34 cellular contexts compared by ENCODE assay signal in genomic region chr4:28976369-28976768, GRCh38.
DNase-seq lines count a peak whose midpoint lies in the region; ATAC-seq, FAIRE-seq and TF ChIP-seq lines count a peak whose summit lies in the region.
"Had no signal": no experiment of that assay in that cellular context is flagged by ENCODE, and none has a peak within 500 bp of the region (broad histone marks: within the 10 kb centered on the region; RNA-seq: fewer than 3 reads in every experiment).

No MANE protein-coding gene starts in this region.

- H3K27ac ChIP-seq in HepG2 (ENCODE audit: extremely low read length, insufficient read depth, low read length) (no peak overlapping the region), right lobe of liver (no peak overlapping the region), A549 (no peak overlapping the region), IMR-90 (ENCODE audit: insufficient read depth, low read length) (no peak overlapping the region), K562 (ENCODE audit: extremely low read depth, low read depth, low read length) (no peak overlapping the region), transverse colon (no peak overlapping the region)
- H3K27ac ChIP-seq: 22Rv1; BLaER1; BLaER1 treated with 17β-estradiol and CSF1 and Interleukin-3, amounts not matched to agents 10 nM and 100 nM; C4-2B had no signal

- H3K79me2 ChIP-seq in HepG2 (ENCODE audit: insufficient read depth, low read length), result no peaks in the 10 kb centered on the region
- no peaks in the 10 kb centered on the region for H3K79me2 ChIP-seq in K562 (ENCODE audit: control insufficient read depth, insufficient read depth, low read length)

- no peaks in the 10 kb centered on the region for H3K79me1 ChIP-seq in IMR-90 (ENCODE audit: low read depth in 1 of 2, low read length in 2 of 2)

- H2BK5ac ChIP-seq in IMR-90 (ENCODE audit: low read depth, low read length, poor library complexity, severe bottlenecking), result no peak overlapping the region

- H3K4me2 ChIP-seq in HepG2 (ENCODE audit: low read depth, low read length) (no peak overlapping the region), A549 (no peak overlapping the region), IMR-90 (ENCODE audit: low read depth, low read length) (no peak overlapping the region), K562 (ENCODE audit: insufficient read depth, low read length) (no peak overlapping the region)
- H3K4me2 ChIP-seq: BLaER1; BLaER1 treated with 17β-estradiol and CSF1 and Interleukin-3, amounts not matched to agents 10 nM and 100 nM had no signal

- no peaks in the 10 kb centered on the region for H3K27me3 ChIP-seq in HepG2 (ENCODE audit: control insufficient read depth in 1 of 2, insufficient read depth in 2 of 2, low read length in 2 of 2)
- no peaks in the 10 kb centered on the region for H3K27me3 ChIP-seq in right lobe of liver
- H3K27me3 ChIP-seq in IMR-90 (ENCODE audit: control insufficient read depth, insufficient read depth, low read length), result no peaks in the 10 kb centered on the region
- no peaks in the 10 kb centered on the region for H3K27me3 ChIP-seq in K562 (ENCODE audit: control insufficient read depth in 2 of 2, insufficient read depth in 2 of 2, low read length in 2 of 2)
- no peaks in the 10 kb centered on the region for H3K27me3 ChIP-seq in transverse colon
- H3K27me3 ChIP-seq: BE2C; BLaER1; BLaER1 treated with 17β-estradiol and CSF1 and Interleukin-3, amounts not matched to agents 10 nM and 100 nM had no signal

- no peak overlapping the region for H2BK15ac ChIP-seq in IMR-90 (ENCODE audit: low read depth, low read length)

- H2AK9ac ChIP-seq in IMR-90 (replicated peaks; ENCODE audit: low read depth, low read length, poor library complexity), result no peak overlapping the region

- H2AFZ ChIP-seq in HepG2 (ENCODE audit: low read length) (no peak overlapping the region), IMR-90 (replicated peaks; ENCODE audit: low read length, poor library complexity) (no peak overlapping the region), K562 (ENCODE audit: low read depth, low read length) (no peak overlapping the region)

- 0% methylated on average over 1 of the region's 1 CpG for WGBS in HepG2 (ENCODE audit: low lambda C conversion rate)
- WGBS in right lobe of liver (ENCODE audit: insufficient coverage, low coverage, low lambda C conversion rate, missing lambda C conversion rate), result 36% methylated on average over 1 of the region's 1 CpG
- 0% methylated on average over 1 of the region's 1 CpG for WGBS in A549 (ENCODE audit: missing lambda C conversion rate)
- WGBS in IMR-90 (ENCODE audit: extremely low coverage in 2 of 2, insufficient read length in 1 of 2), 2 experiments, result no CpG with 5 or more reads among the region's 1 CpG
- WGBS in K562 (ENCODE audit: insufficient coverage, low coverage, missing lambda C conversion rate), result 0% methylated on average over 1 of the region's 1 CpG
- WGBS in transverse colon (ENCODE audit: low coverage in 1 of 2), 2 donors, result 50 to 67% methylated on average over 1 of the region's 1 CpG

- FAIRE-seq in HepG2 (lab: Jason Lieb, UNC) (no peak), A549 (lab: Jason Lieb, UNC) (no peak), K562 (lab: Jason Lieb, UNC) (no peak)
- FAIRE-seq: A204.1, D721Med had no signal

- intact Hi-C loops in HepG2 (cut with micrococcal nuclease; ENCODE audit: unreplicated experiment) (no loop called here), right lobe of liver (cut with DNase I) (no loop called here), IMR-90 (cut with micrococcal nuclease) (loop anchor here (5.0 kb wide), 1 partner anchor 71 kb away; no protein-coding TSS in a partner anchor), K562 (cut with micrococcal nuclease) (no loop called here), transverse colon (cut with DNase I; ENCODE audit: low total_unique reads) (no loop called here)

- CTCF ChIA-PET in HepG2 (lab: Yijun Ruan, JAX; ENCODE audit: low intra/inter-chr PET ratio, low total read pairs), result no interaction called here
- CTCF ChIA-PET in A549 (lab: Yijun Ruan, JAX), result no interaction called here
- CTCF ChIA-PET in IMR-90 (lab: Yijun Ruan, JAX), result no interaction called here
- CTCF ChIA-PET in K562 (lab: Yijun Ruan, JAX; ENCODE audit: low intra/inter-chr PET ratio), result no interaction called here

- H3K23ac ChIP-seq in IMR-90 (ENCODE audit: low read depth, low read length), result no peak overlapping the region

- H3K4me1 ChIP-seq in HepG2 (ENCODE audit: insufficient read depth, low read length) (no peaks in the 10 kb centered on the region), right lobe of liver (no peaks in the 10 kb centered on the region), A549 (no peaks in the 10 kb centered on the region), IMR-90 (ENCODE audit: control insufficient read depth, insufficient read depth, low read length) (no peaks in the 10 kb centered on the region), K562 (replicated peaks in 1 of 2; ENCODE audit: control insufficient read depth in 2 of 2, insufficient read depth in 2 of 2, low read length in 2 of 2) (no peaks in the 10 kb centered on the region), transverse colon (no peaks in the 10 kb centered on the region)
- H3K4me1 ChIP-seq: BE2C; BLaER1; BLaER1 treated with 17β-estradiol and CSF1 and Interleukin-3, amounts not matched to agents 10 nM and 100 nM; Caco-2 had no signal

- no peak for TF ChIP-seq EP300 in HepG2 (IDR thresholded peaks at IDR 0.05; ENCODE audit: low read depth in 2 of 2, low read length in 2 of 2)
- TF ChIP-seq EP300 in HepG2 (CRISPR knock-in tag; IDR thresholded peaks at IDR 0.05; ENCODE audit: borderline replicate concordance), result no peak
- TF ChIP-seq EP300 in A549 (IDR thresholded peaks at IDR 0.05), result no peak
- no peak for TF ChIP-seq EP300 in K562 (IDR thresholded peaks at IDR 0.05; ENCODE audit: low read length)
- TF ChIP-seq EP300 in transverse colon (IDR thresholded peaks at IDR 0.05; ENCODE audit: low read depth), result no peak

- no peak overlapping the region for H3K18ac ChIP-seq in IMR-90 (ENCODE audit: low read depth, low read length)

- no peak overlapping the region for H4K5ac ChIP-seq in IMR-90 (ENCODE audit: low read depth, low read length)

- TF ChIP-seq CTCF in HepG2 (CRISPR knock-in tag; IDR thresholded peaks at IDR 0.05), result no peak
- no peak for TF ChIP-seq CTCF in right lobe of liver (IDR thresholded peaks at IDR 0.05)
- no peak for TF ChIP-seq CTCF in A549 (IDR thresholded peaks at IDR 0.05)
- TF ChIP-seq CTCF in IMR-90 (conservative IDR thresholded peaks at IDR 0.05; ENCODE audit: low read depth, low read length), result no peak
- no peak for TF ChIP-seq CTCF in K562 (IDR thresholded peaks at IDR 0.05 in 2 of 3, conservative IDR thresholded peaks at IDR 0.05 in 1 of 3; ENCODE audit: insufficient read depth in 2 of 3, low read depth in 1 of 3, low read length in 3 of 3)
- TF ChIP-seq CTCF in transverse colon (IDR thresholded peaks at IDR 0.05), result no peak

- no peak overlapping the region for H2AK5ac ChIP-seq in IMR-90 (ENCODE audit: low read depth, low read length)

- H3K4me3 ChIP-seq in HepG2 (replicated peaks in 1 of 3; ENCODE audit: insufficient read depth in 1 of 3, low read depth in 2 of 3, low read length in 3 of 3) (no peak overlapping the region), right lobe of liver (no peak overlapping the region), A549 (no peak overlapping the region), IMR-90 (ENCODE audit: insufficient read depth, low read depth, low read length) (no peak overlapping the region), K562 (no peak overlapping the region), transverse colon (no peak overlapping the region)
- H3K4me3 ChIP-seq: BLaER1; BLaER1 treated with 17β-estradiol and CSF1 and Interleukin-3, amounts not matched to agents 10 nM and 100 nM had no signal

- H2BK120ac ChIP-seq in IMR-90 (ENCODE audit: low read depth, low read length), result no peak overlapping the region

- H3K9me1 ChIP-seq in IMR-90 (ENCODE audit: insufficient read depth, low read length) (no peaks in the 10 kb centered on the region), K562 (ENCODE audit: control insufficient read depth, insufficient read depth, low read length) (no peaks in the 10 kb centered on the region)

- TF ChIP-seq POLR2A in HepG2 (IDR thresholded peaks at IDR 0.05; ENCODE audit: insufficient read depth in 1 of 2, low read depth in 2 of 2, low read length in 2 of 2) (no peak), right lobe of liver (IDR thresholded peaks at IDR 0.05) (no peak), A549 (IDR thresholded peaks at IDR 0.05; ENCODE audit: low read length) (no peak), IMR-90 (IDR thresholded peaks at IDR 0.05; ENCODE audit: low read depth, low read length) (no peak), K562 (conservative IDR thresholded peaks at IDR 0.05) (no peak), transverse colon (IDR thresholded peaks at IDR 0.05) (no peak)

- no peak overlapping the region for H3K14ac ChIP-seq in IMR-90 (replicated peaks; ENCODE audit: low read depth, low read length)

- H2BK20ac ChIP-seq in IMR-90 (ENCODE audit: low read depth, low read length), result no peak overlapping the region

- H3K36me3 ChIP-seq in HepG2 (replicated peaks in 1 of 2; ENCODE audit: control insufficient read depth in 1 of 2, insufficient read depth in 2 of 2, low read length in 2 of 2) (no peaks in the 10 kb centered on the region), right lobe of liver (no peaks in the 10 kb centered on the region), IMR-90 (ENCODE audit: control insufficient read depth, insufficient read depth, low read length) (no peaks in the 10 kb centered on the region), K562 (ENCODE audit: control insufficient read depth, insufficient read depth, low read length) (no peaks in the 10 kb centered on the region), transverse colon (no peaks in the 10 kb centered on the region)
- H3K36me3 ChIP-seq: BE2C; BLaER1; BLaER1 treated with 17β-estradiol and CSF1 and Interleukin-3, amounts not matched to agents 10 nM and 100 nM had no signal

- H3K9me3 ChIP-seq in HepG2 (ENCODE audit: low read length), result peaks cover 73% of the 10 kb centered on the region
- H3K9me3 ChIP-seq in right lobe of liver, result no peaks in the 10 kb centered on the region
- H3K9me3 ChIP-seq in A549, result no peaks in the 10 kb centered on the region
- H3K9me3 ChIP-seq in IMR-90 (ENCODE audit: control insufficient read depth, insufficient read depth, low read length), result no peaks in the 10 kb centered on the region
- H3K9me3 ChIP-seq in K562 (replicated peaks; ENCODE audit: control insufficient read depth, insufficient read depth, low read depth, low read length), result peaks cover 2% of the 10 kb centered on the region; the same call in 1 of the 2 replicates
- H3K9me3 ChIP-seq in transverse colon, result no peaks in the 10 kb centered on the region
- H3K9me3 ChIP-seq: BE2C; BLaER1; BLaER1 treated with 17β-estradiol and CSF1 and Interleukin-3, amounts not matched to agents 10 nM and 100 nM; Caco-2 had no signal

- BruUV-seq in HepG2 (replicated peaks; lab: Mats Ljungman, UMichigan) (no TSS peak), IMR-90 (replicated peaks; lab: Mats Ljungman, UMichigan) (no TSS peak), K562 (replicated peaks; lab: Mats Ljungman, UMichigan) (no TSS peak)

- no peaks in the 10 kb centered on the region for H4K20me1 ChIP-seq in HepG2 (ENCODE audit: insufficient read depth, low read length)
- no peaks in the 10 kb centered on the region for H4K20me1 ChIP-seq in IMR-90 (ENCODE audit: insufficient read depth, low read length)
- H4K20me1 ChIP-seq in K562 (replicated peaks; ENCODE audit: control insufficient read depth, insufficient read depth, low read length), result no peaks in the 10 kb centered on the region
- H4K20me1 ChIP-seq: BLaER1; BLaER1 treated with 17β-estradiol and CSF1 and Interleukin-3, amounts not matched to agents 10 nM and 100 nM had no signal

- POLR2A ChIA-PET in HepG2 (lab: Yijun Ruan, JAX), result no interaction called here
- POLR2A ChIA-PET in A549 (lab: Yijun Ruan, JAX), result no interaction called here
- POLR2A ChIA-PET in IMR-90 (lab: Charles Lee; ENCODE audit: unreplicated experiment), result no interaction called here
- POLR2A ChIA-PET in K562 (lab: Yijun Ruan, JAX), result no interaction called here

- in situ Hi-C loops in HepG2 (cut with HindIII; ENCODE audit: extremely low pct_ligation_motif_present, low pct_unique_long_range_greater_than_20kb), result no loop called here
- in situ Hi-C loops in IMR-90 (cut with MboI; ENCODE audit: low sequenced_read_pairs), result no loop called here
- in situ Hi-C loops in K562 (cut with MboI), result no loop called here
- in situ Hi-C loops in transverse colon (cut with MboI; ENCODE audit: low pct_ligation_motif_present in 1 of 4, low pct_unique_long_range_greater_than_20kb in 1 of 4, low sequenced_read_pairs in 3 of 4), result no loop called here

- dilution Hi-C loops in IMR-90 (cut with HindIII; ENCODE audit: low sequenced_read_pairs, unreplicated experiment), result no loop called here

- H4K8ac ChIP-seq in IMR-90 (ENCODE audit: low read depth in 2 of 2, low read length in 2 of 2), result no peak overlapping the region

- no peak overlapping the region for H3K56ac ChIP-seq in IMR-90 (ENCODE audit: extremely low read depth, insufficient read depth, low read length)

- H3K4ac ChIP-seq in IMR-90 (ENCODE audit: low read depth, low read length), result no peak overlapping the region

- DNase-seq in HepG2 (ENCODE audit: low spot score), result no peak
- no peak for DNase-seq in right lobe of liver
- no peak for DNase-seq in A549 (ENCODE audit: low read depth in 1 of 2, low spot score in 1 of 2)
- DNase-seq in IMR-90, result no peak
- no peak for DNase-seq in K562 (ENCODE audit: extremely low read depth in 1 of 4, low spot score in 3 of 4)
- no peak for DNase-seq in transverse colon
- DNase-seq: 8988T; ACHN; AML-193; BE2C; C1 segment of cervical spinal cord; Caco-2; Calu3; CD4-positive, alpha-beta memory T cell; CD4-positive, alpha-beta T cell; CD4-positive, CD25-positive, alpha-beta regulatory T cell; CD8-positive, alpha-beta memory T cell; CD8-positive, alpha-beta T cell; COR-L47; DMS 273 treated with DMSO at 0.1 percent for 48 hours; DMS153; DMS53; DMS79; DMS79 treated with DMSO at 0.1 percent for 48 hours; DND-41; EL had no signal

- ATAC-seq in HepG2, result no peak
- no peak for ATAC-seq in right lobe of liver
- ATAC-seq in A549, result no peak
- no peak for ATAC-seq in IMR-90 (ENCODE audit: low read depth)
- no peak for ATAC-seq in K562
- no peak for ATAC-seq in GM18867 (IDR thresholded peaks at IDR 0.05; ENCODE audit: unreplicated experiment)
- no peak for ATAC-seq in GM21723 (IDR thresholded peaks at IDR 0.05; ENCODE audit: unreplicated experiment)
- ATAC-seq: CD8-positive, alpha-beta T cell had no signal

- H4K91ac ChIP-seq in IMR-90 (ENCODE audit: insufficient read depth, low read depth, low read length), result no peak overlapping the region

- H3K9ac ChIP-seq in HepG2 (ENCODE audit: insufficient read depth, low read depth, low read length) (no peak overlapping the region), IMR-90 (ENCODE audit: low read depth, low read length) (no peak overlapping the region), K562 (ENCODE audit: insufficient read depth in 1 of 2, low read depth in 2 of 2, low read length in 2 of 2) (no peak overlapping the region)
- H3K9ac ChIP-seq: BLaER1; BLaER1 treated with 17β-estradiol and CSF1 and Interleukin-3, amounts not matched to agents 10 nM and 100 nM had no signal

- TF ChIP-seq RAD21 in HepG2 (CRISPR knock-in tag; IDR thresholded peaks at IDR 0.05) (no peak), A549 (conservative IDR thresholded peaks at IDR 0.05 in 1 of 2, IDR thresholded peaks at IDR 0.05 in 1 of 2) (no peak), IMR-90 (IDR thresholded peaks at IDR 0.05; ENCODE audit: low read length) (no peak), K562 (CRISPR knock-in tag; conservative IDR thresholded peaks at IDR 0.05 in 1 of 2, IDR thresholded peaks at IDR 0.05 in 1 of 2) (no peak)

Comparison
In these comparisons a context has a peak if more than half of its experiments do, and no peak if none do; other contexts are left out.
1. Of the 241 proteins assayed by ChIP-seq in both HepG2 and K562: peak only in HepG2: MAFK; only in K562: none; in both: MAFF; in neither: 239.